ENCODE assay signal across 17 cellular contexts in genomic region chr3:30743641-30744317, GRCh38.
DNase-seq lines count a peak whose midpoint lies in the region; ATAC-seq and TF ChIP-seq lines count a peak whose summit lies in the region.
"Had no signal": no experiment of that assay in that cellular context is flagged by ENCODE, and none has a peak within 500 bp of the region (broad histone marks: within the 10 kb centered on the region; RNA-seq: fewer than 3 reads in every experiment).

No MANE protein-coding gene starts in this region.

- no peak for TF ChIP-seq POLR2A in breast epithelium (IDR thresholded peaks at IDR 0.05)

- H3K27me3 Mint-ChIP-seq in activated naive CD8-positive, alpha-beta T cell treated with anti-CD3 and anti-CD28 coated beads, Interleukin-2, amount 10 ng/mL, durations not matched to agents 7 days and 5 days = no peaks in the 10 kb centered on the region
- H3K27me3 Mint-ChIP-seq: CD8-positive, alpha-beta memory T cell had no signal

- H3K4me3 Mint-ChIP-seq in activated naive CD8-positive, alpha-beta T cell treated with anti-CD3 and anti-CD28 coated beads, Interleukin-2, amount 10 ng/mL, durations not matched to agents 7 days and 5 days = peak overlapping the region; percentile 28

- no peaks in the 10 kb centered on the region for H3K27me3 ChIP-seq in mammary epithelial cell (ENCODE audit: insufficient read depth, low read length)
- no peaks in the 10 kb centered on the region for H3K27me3 ChIP-seq in breast epithelium
- no peaks in the 10 kb centered on the region for H3K27me3 ChIP-seq in PC-3 (ENCODE audit: low read length)
- H3K27me3 ChIP-seq in effector memory CD4-positive, alpha-beta T cell (replicated peaks; ENCODE audit: control insufficient read depth, insufficient read depth, low read length, poor library complexity, severe bottlenecking) = no peaks in the 10 kb centered on the region
- no peaks in the 10 kb centered on the region for H3K27me3 ChIP-seq in lower lobe of right lung (ENCODE audit: low read depth)
- H3K27me3 ChIP-seq: BE2C had no signal

- TF ChIP-seq CTCF in mammary epithelial cell (conservative IDR thresholded peaks at IDR 0.05 in 1 of 2, IDR thresholded peaks at IDR 0.05 in 1 of 2; ENCODE audit: extremely low read depth in 1 of 2, insufficient read depth in 1 of 2, low read depth in 1 of 2, low read length in 2 of 2) (no peak), breast epithelium (IDR thresholded peaks at IDR 0.05) (no peak), PC-3 (conservative IDR thresholded peaks at IDR 0.05; ENCODE audit: low read depth, low read length) (no peak), lower lobe of right lung (IDR thresholded peaks at IDR 0.05) (no peak)

- no peaks in the 10 kb centered on the region for H3K9me2 ChIP-seq in PC-3 (replicated peaks; ENCODE audit: low read length)

- in situ Hi-C loops in mammary epithelial cell (cut with MboI; ENCODE audit: low sequenced_read_pairs in 2 of 2) = no loop called here

- H4K20me1 ChIP-seq in mammary epithelial cell (ENCODE audit: insufficient read depth, low read length) (no peaks in the 10 kb centered on the region), PC-3 (ENCODE audit: low read length) (no peaks in the 10 kb centered on the region)

- no peak overlapping the region for H3K9ac ChIP-seq in mammary epithelial cell (ENCODE audit: insufficient read depth, low read length)
- no peak overlapping the region for H3K9ac ChIP-seq in PC-3 (ENCODE audit: low read length)

- no peaks in the 10 kb centered on the region for H3K36me3 ChIP-seq in mammary epithelial cell (ENCODE audit: insufficient read depth, low read length)
- no peaks in the 10 kb centered on the region for H3K36me3 ChIP-seq in breast epithelium
- H3K36me3 ChIP-seq in PC-3 (ENCODE audit: low read depth, low read length) = no peaks in the 10 kb centered on the region
- H3K36me3 ChIP-seq in effector memory CD4-positive, alpha-beta T cell (ENCODE audit: control insufficient read depth, insufficient read depth, low read length) = no peaks in the 10 kb centered on the region
- no peaks in the 10 kb centered on the region for H3K36me3 ChIP-seq in lower lobe of right lung
- H3K36me3 ChIP-seq: BE2C, HAP-1 had no signal

- H3K4me3 ChIP-seq in mammary epithelial cell (replicated peaks in 1 of 3; ENCODE audit: insufficient read depth in 1 of 3, low read depth in 2 of 3, low read length in 3 of 3) (no peak overlapping the region), breast epithelium (no peak overlapping the region), PC-3 (ENCODE audit: low read length) (no peak overlapping the region), lower lobe of right lung (no peak overlapping the region)
- no peak overlapping the region for H3K4me3 ChIP-seq in effector memory CD4-positive, alpha-beta T cell (ENCODE audit: insufficient read depth, low read depth, low read length, poor library complexity, severe bottlenecking)
- H3K4me3 ChIP-seq: HAP-1, SK-N-MC had no signal

- H3K4me1 Mint-ChIP-seq in activated naive CD8-positive, alpha-beta T cell treated with anti-CD3 and anti-CD28 coated beads, Interleukin-2, amount 10 ng/mL, durations not matched to agents 7 days and 5 days = peaks cover 26% of the 10 kb centered on the region

- H3K27ac Mint-ChIP-seq in activated naive CD8-positive, alpha-beta T cell treated with anti-CD3 and anti-CD28 coated beads, Interleukin-2, amount 10 ng/mL, durations not matched to agents 7 days and 5 days = peak overlapping the region; percentile 56

- no peaks in the 10 kb centered on the region for H3F3A ChIP-seq in PC-3 (ENCODE audit: low read length, unreplicated experiment)

- BruUV-seq in mammary epithelial cell (replicated peaks; lab: Mats Ljungman, UMichigan) (no TSS peak), PC-3 (replicated peaks; lab: Mats Ljungman, UMichigan) (no TSS peak)

- POLR2A ChIA-PET in PC-3 (lab: Charles Lee; ENCODE audit: unreplicated experiment) = no interaction called here
- POLR2A ChIA-PET in activated naive CD8-positive, alpha-beta T cell treated with anti-CD3 and anti-CD28 coated beads, Interleukin-2, amount 10 ng/mL, durations not matched to agents 7 days and 5 days (lab: Charles Lee) = no interaction called here

- H3K79me2 ChIP-seq in mammary epithelial cell (ENCODE audit: insufficient read depth, low read length) = no peaks in the 10 kb centered on the region
- no peaks in the 10 kb centered on the region for H3K79me2 ChIP-seq in PC-3 (ENCODE audit: low read length)

- H3K27ac ChIP-seq in mammary epithelial cell (ENCODE audit: insufficient read depth, low read depth, low read length) = no peak overlapping the region
- H3K27ac ChIP-seq in breast epithelium = no peak overlapping the region
- no peak overlapping the region for H3K27ac ChIP-seq in PC-3 (ENCODE audit: low read length)
- H3K27ac ChIP-seq in effector memory CD4-positive, alpha-beta T cell (ENCODE audit: insufficient read depth, low read length, poor library complexity, severe bottlenecking) = no peak overlapping the region
- H3K27ac ChIP-seq in lower lobe of right lung = no peak overlapping the region
- H3K27ac ChIP-seq: SK-N-MC had no signal

- dilution Hi-C loops in mammary epithelial cell (cut with HindIII; ENCODE audit: low sequenced_read_pairs) = no loop called here

- intact Hi-C loops in mammary epithelial cell (cut with micrococcal nuclease) = no loop called here
- intact Hi-C loops in breast epithelium (cut with DNase I; ENCODE audit: low total_unique reads) = no loop called here
- intact Hi-C loops in PC-3 (cut with micrococcal nuclease) = loop anchor here (10.0 kb wide), 1 partner anchor 229 kb away; no protein-coding TSS in a partner anchor
- intact Hi-C loops in lower lobe of right lung (cut with DNase I) = no loop called here

- peak; percentile 35; the same call in 1 of the 2 replicates for ATAC-seq in PC-3
- peak; percentile 40 for ATAC-seq in activated naive CD8-positive, alpha-beta T cell treated with anti-CD3 and anti-CD28 coated beads, Interleukin-2, amount 10 ng/mL, durations not matched to agents 7 days and 5 days (ENCODE audit: low read depth)
- ATAC-seq in stimulated activated naive CD8-positive, alpha-beta T cell treated with anti-CD3 and anti-CD28 coated beads, Interleukin-15, Interleukin-2, amounts not matched to agents 100 U/mL and 50 U/mL, for 24 hours = peak; percentile 36
- no peak for ATAC-seq in HG02973 (IDR thresholded peaks at IDR 0.05; ENCODE audit: unreplicated experiment)
- ATAC-seq in lower lobe of right lung = no peak

- H3K9me3 ChIP-seq in mammary epithelial cell (replicated peaks; ENCODE audit: insufficient read depth, low read length) = no peaks in the 10 kb centered on the region
- H3K9me3 ChIP-seq in breast epithelium = no peaks in the 10 kb centered on the region
- no peaks in the 10 kb centered on the region for H3K9me3 ChIP-seq in PC-3 (ENCODE audit: low read length)
- H3K9me3 ChIP-seq in effector memory CD4-positive, alpha-beta T cell (ENCODE audit: control insufficient read depth, low read length) = no peaks in the 10 kb centered on the region
- H3K9me3 ChIP-seq in lower lobe of right lung = no peaks in the 10 kb centered on the region
- H3K9me3 ChIP-seq: BE2C, HAP-1 had no signal

- CTCF ChIA-PET in mammary epithelial cell (lab: Charles Lee; ENCODE audit: low non-redundant PET) (no interaction called here), PC-3 (lab: Charles Lee) (no interaction called here)

- H3K4me1 ChIP-seq in mammary epithelial cell (ENCODE audit: insufficient read depth, low read length) = peaks cover 14% of the 10 kb centered on the region
- H3K4me1 ChIP-seq in breast epithelium = no peaks in the 10 kb centered on the region
- H3K4me1 ChIP-seq in PC-3 (ENCODE audit: insufficient read depth, low read length) = peaks cover 22% of the 10 kb centered on the region
- no peaks in the 10 kb centered on the region for H3K4me1 ChIP-seq in effector memory CD4-positive, alpha-beta T cell (ENCODE audit: control insufficient read depth, insufficient read depth, low read length, poor library complexity, severe bottlenecking)
- H3K4me1 ChIP-seq in lower lobe of right lung = peaks cover 10% of the 10 kb centered on the region
- H3K4me1 ChIP-seq: BE2C, HAP-1 had no signal

- DNase-seq in mammary epithelial cell = peak; percentile 16
- no peak for DNase-seq in breast epithelium (ENCODE audit: low spot score in 2 of 2)
- no peak for DNase-seq in PC-3
- DNase-seq in activated naive CD8-positive, alpha-beta T cell treated with anti-CD3 and anti-CD28 coated beads, Interleukin-2, amount 10 ng/mL, durations not matched to agents 7 days and 5 days = no peak
- no peak for DNase-seq in stimulated activated naive CD8-positive, alpha-beta T cell treated with anti-CD3 and anti-CD28 coated beads, Interleukin-15, Interleukin-2, amounts not matched to agents 100 U/mL and 50 U/mL, for 24 hours
- DNase-seq in effector memory CD4-positive, alpha-beta T cell = no peak
- DNase-seq in lower lobe of right lung = no peak
- DNase-seq: BE2C; CD8-positive, alpha-beta memory T cell; IMR-90; Kasumi-1; NCI-H2029; NCI-H69; NK-92 treated with Interleukin-12 subunit alpha and Interleukin-12 subunit beta, amount 100 ng/mL, for 24 hours had no signal

- no peaks in the 10 kb centered on the region for H3K36me3 Mint-ChIP-seq in activated naive CD8-positive, alpha-beta T cell treated with anti-CD3 and anti-CD28 coated beads, Interleukin-2, amount 10 ng/mL, durations not matched to agents 7 days and 5 days
- H3K36me3 Mint-ChIP-seq: CD8-positive, alpha-beta memory T cell had no signal

- H2AFZ ChIP-seq in mammary epithelial cell (ENCODE audit: low read depth, low read length) (no peak overlapping the region), PC-3 (ENCODE audit: low read length) (no peak overlapping the region)

- H3K4me2 ChIP-seq in mammary epithelial cell (ENCODE audit: insufficient read depth, low read depth, low read length) = no peak overlapping the region
- H3K4me2 ChIP-seq in PC-3 (ENCODE audit: low read length) = no peak overlapping the region

- H3K9me3 Mint-ChIP-seq in activated naive CD8-positive, alpha-beta T cell treated with anti-CD3 and anti-CD28 coated beads, Interleukin-2, amount 10 ng/mL, durations not matched to agents 7 days and 5 days = no peaks in the 10 kb centered on the region
- H3K9me3 Mint-ChIP-seq: CD8-positive, alpha-beta memory T cell had no signal

Comparison
In these comparisons a context has a peak if more than half of its experiments do, and no peak if none do; other contexts are left out.
1. ATAC-seq: peak in PC-3 (single experiment), activated naive CD8-positive, alpha-beta T cell treated with anti-CD3 and anti-CD28 coated beads, Interleukin-2, amount 10 ng/mL, durations not matched to agents 7 days and 5 days (single experiment) and stimulated activated naive CD8-positive, alpha-beta T cell treated with anti-CD3 and anti-CD28 coated beads, Interleukin-15, Interleukin-2, amounts not matched to agents 100 U/mL and 50 U/mL, for 24 hours (single experiment); none in HG02973 (single experiment) and lower lobe of right lung (0 of 2).